16 cellular contexts compared by ENCODE assay signal in the genomic region with DNA sequence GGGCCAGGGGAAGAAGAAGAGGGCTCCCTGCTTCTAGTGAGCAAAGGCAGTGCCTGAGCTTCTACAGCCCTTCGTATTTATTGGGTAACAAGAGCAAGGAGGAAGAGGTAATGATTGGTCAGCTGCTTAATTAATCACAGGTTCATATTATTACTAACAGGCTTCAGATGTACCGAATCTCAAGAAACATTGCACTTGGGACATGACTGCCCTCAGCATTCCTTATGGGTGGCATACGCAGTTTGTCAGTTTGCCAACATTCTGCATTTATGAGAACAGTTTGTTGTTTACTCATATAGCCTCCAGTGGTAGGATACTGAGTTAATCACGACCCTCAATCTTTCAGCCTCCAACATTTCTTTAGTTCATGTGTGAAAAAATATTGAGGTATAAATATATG.
DNase-seq lines count a peak whose midpoint lies in the region; ATAC-seq, FAIRE-seq and TF ChIP-seq lines count a peak whose summit lies in the region.
"Had no signal": no experiment of that assay in that cellular context is flagged by ENCODE, and none has a peak within 500 bp of the region (broad histone marks: within the 10 kb centered on the region; RNA-seq: fewer than 3 reads in every experiment).

No MANE protein-coding gene starts in this region.

- ATAC-seq in HG03039 (IDR thresholded peaks at IDR 0.05; ENCODE audit: unreplicated experiment) = no peak
- ATAC-seq in HG03159 (IDR thresholded peaks at IDR 0.05; ENCODE audit: unreplicated experiment) = no peak
- ATAC-seq: GM12878 had no signal

- CTCF ChIA-PET in Caco-2 (lab: Charles Lee) = no interaction called here

- no peaks in the 10 kb centered on the region for H3K4me1 Mint-ChIP-seq in Caco-2 (ENCODE audit: low read depth, unreplicated experiment)

- 63 to 79% (median 70%) methylated on average over 4 of the region's 4 CpGs for WGBS in small intestine, 3 donors

- DNase-seq in EH (ENCODE audit: low read depth) (peak; percentile 28), RKO (ENCODE audit: low spot score) (peak; percentile 9), epithelial cell of esophagus (ENCODE audit: low read depth) (peak; percentile 57), small intestine (peak; percentile 35), Caco-2 (no peak)
- DNase-seq: ACHN; AML-193; CD4-positive, CD25-positive, alpha-beta regulatory T cell; COR-L47; NCI-H1417; NCI-H187; NCI-H226 had no signal

- H3K36me3 ChIP-seq in small intestine (ENCODE audit: control insufficient read depth in 2 of 2, insufficient read depth in 2 of 2, low read length in 2 of 2) = no peaks in the 10 kb centered on the region
- no peaks in the 10 kb centered on the region for H3K36me3 ChIP-seq in Caco-2 (ENCODE audit: control insufficient read depth, insufficient read depth, low read length)

- TF ChIP-seq CTCF in epithelial cell of esophagus (IDR thresholded peaks at IDR 0.05; ENCODE audit: insufficient read depth, low read depth, low read length, missing control alignments) (no peak), Caco-2 (IDR thresholded peaks at IDR 0.05; ENCODE audit: insufficient read depth in 1 of 2, low read depth in 1 of 2, low read length in 1 of 2, severe bottlenecking in 1 of 2, unreplicated experiment in 1 of 2) (no peak)

- H3K4me3 ChIP-seq in epithelial cell of esophagus (ENCODE audit: low read length) (no peak overlapping the region), small intestine (ENCODE audit: low read depth in 1 of 2, low read length in 2 of 2) (no peak overlapping the region), Caco-2 (ENCODE audit: low read depth, low read length) (no peak overlapping the region)
- H3K4me3 ChIP-seq: GM12878 had no signal

- no TSS peak for BruUV-seq in Caco-2 (replicated peaks; lab: Mats Ljungman, UMichigan)

- H3K36me3 Mint-ChIP-seq in Caco-2 (ENCODE audit: insufficient read depth, unreplicated experiment) = peaks cover 14% of the 10 kb centered on the region

- no peaks in the 10 kb centered on the region for H3K27me3 Mint-ChIP-seq in Caco-2 (ENCODE audit: insufficient read depth, unreplicated experiment)
- H3K27me3 Mint-ChIP-seq: CD4-positive, CD25-positive, alpha-beta regulatory T cell had no signal

- no peak overlapping the region for H3K4me3 Mint-ChIP-seq in Caco-2 (ENCODE audit: unreplicated experiment)
- H3K4me3 Mint-ChIP-seq: CD4-positive, CD25-positive, alpha-beta regulatory T cell had no signal

- H3K4me1 ChIP-seq in small intestine (ENCODE audit: control insufficient read depth in 2 of 2, insufficient read depth in 1 of 2, low read depth in 1 of 2, low read length in 1 of 2) = no peaks in the 10 kb centered on the region
- H3K4me1 ChIP-seq in Caco-2 = no peaks in the 10 kb centered on the region

- peak overlapping the region in 1 of 2 donors; percentile 12 for H3K27ac ChIP-seq in small intestine (ENCODE audit: low read depth in 1 of 2, low read length in 1 of 2)
- H3K27ac ChIP-seq: KMS-11 had no signal

- H3K9me3 ChIP-seq in small intestine (ENCODE audit: control insufficient read depth, low read depth) (no peaks in the 10 kb centered on the region), Caco-2 (no peaks in the 10 kb centered on the region; the same call in 1 of the 2 replicates)

- POLR2A ChIA-PET in Caco-2 (lab: Charles Lee) = no interaction called here

- H3K27me3 ChIP-seq in small intestine (ENCODE audit: control insufficient read depth in 2 of 2, insufficient read depth in 2 of 2, low read length in 2 of 2) (no peaks in the 10 kb centered on the region), Caco-2 (replicated peaks; ENCODE audit: control insufficient read depth, insufficient read depth, low read length) (no peaks in the 10 kb centered on the region)

- H3K27ac Mint-ChIP-seq in Caco-2 (ENCODE audit: unreplicated experiment) = no peak overlapping the region
- H3K27ac Mint-ChIP-seq: CD4-positive, CD25-positive, alpha-beta regulatory T cell had no signal

- peaks cover 20% of the 10 kb centered on the region for H3K9me3 Mint-ChIP-seq in Caco-2 (ENCODE audit: unreplicated experiment)

- intact Hi-C loops in Caco-2 (cut with micrococcal nuclease; ENCODE audit: unreplicated experiment) = no loop called here

- FAIRE-seq in small intestine (lab: Jason Lieb, UNC) = no peak
- FAIRE-seq: GM12878 had no signal

Comparison
In these comparisons a context has a peak if more than half of its experiments do, and no peak if none do; other contexts are left out.
1. DNase-seq: peak in EH (single experiment), RKO (single experiment), epithelial cell of esophagus (single experiment) and small intestine (single experiment); none in Caco-2 (0 of 2).